Comparison of ENCODE assay signal across 16 cellular contexts in genomic region chr15:101852356-101852755, GRCh38.
DNase-seq lines count a peak whose midpoint lies in the region; ATAC-seq and TF ChIP-seq lines count a peak whose summit lies in the region.
"Had no signal": no experiment of that assay in that cellular context is flagged by ENCODE, and none has a peak within 500 bp of the region (broad histone marks: within the 10 kb centered on the region; RNA-seq: fewer than 3 reads in every experiment).

No MANE protein-coding gene starts in this region.

- no peak overlapping the region for H3K27ac ChIP-seq in brain microvascular endothelial cell

- in situ Hi-C loops in brain microvascular endothelial cell (cut with HindIII; ENCODE audit: low pct_ligation_motif_present, low sequenced_read_pairs): no loop called here

- peak; percentile 17 for DNase-seq in AG10803 (ENCODE audit: low read depth)
- DNase-seq in LNCaP clone FGC (ENCODE audit: low read depth): peak; percentile 90
- peak; percentile 46 for DNase-seq in dedifferentiated amniotic fluid mesenchymal stem cell (ENCODE audit: extremely low spot score)
- peak; percentile 0 to 6 for DNase-seq in foreskin fibroblast
- DNase-seq in activated naive CD4-positive, alpha-beta T cell treated with Interleukin-2 at 50 U/mL for 16 hours: no peak
- no peak for DNase-seq in brain microvascular endothelial cell
- no peak for DNase-seq in NCI-H446 (lab: John Stamatoyannopoulos, UW)
- DNase-seq: 8988T; BE2C; C1 segment of cervical spinal cord; CD4-positive, CD25-positive, alpha-beta regulatory T cell; CD8-positive, alpha-beta memory T cell; COR-L47; HCEC 1CT had no signal

- no peak overlapping the region for H3K4me3 ChIP-seq in AG10803 (ENCODE audit: low read length)
- H3K4me3 ChIP-seq in LNCaP clone FGC (ENCODE audit: low read depth, low read length): peak overlapping the region; percentile 44
- H3K4me3 ChIP-seq in foreskin fibroblast (ENCODE audit: low read depth in 1 of 2, low read length in 2 of 2): no peak overlapping the region
- H3K4me3 ChIP-seq in brain microvascular endothelial cell (ENCODE audit: low read depth, low read length): no peak overlapping the region
- H3K4me3 ChIP-seq: GM23338 had no signal

- H3K27me3 ChIP-seq in brain microvascular endothelial cell (replicated peaks): no peaks in the 10 kb centered on the region

- no peak for TF ChIP-seq CTCF in AG10803 (conservative IDR thresholded peaks at IDR 0.05; ENCODE audit: low read length)
- no peak for TF ChIP-seq CTCF in LNCaP clone FGC (IDR thresholded peaks at IDR 0.05; ENCODE audit: control insufficient read depth, extremely low read depth, insufficient read depth)
- no peak for TF ChIP-seq CTCF in foreskin fibroblast (IDR thresholded peaks at IDR 0.05; ENCODE audit: low read depth, low read length)
- TF ChIP-seq CTCF in brain microvascular endothelial cell (IDR thresholded peaks at IDR 0.05; ENCODE audit: low read depth, low read length, missing control alignments): no peak

- no peak for ATAC-seq in HG03571 (IDR thresholded peaks at IDR 0.05; ENCODE audit: unreplicated experiment)
- ATAC-seq: GM23338 had no signal

- no peaks in the 10 kb centered on the region for H3K36me3 ChIP-seq in brain microvascular endothelial cell (replicated peaks)
- H3K36me3 ChIP-seq: BE2C had no signal

Comparison
In these comparisons a context has a peak if more than half of its experiments do, and no peak if none do; other contexts are left out.
1. DNase-seq: peak in AG10803 (single experiment), LNCaP clone FGC (single experiment), dedifferentiated amniotic fluid mesenchymal stem cell (single experiment) and foreskin fibroblast (2 of 2); none in activated naive CD4-positive, alpha-beta T cell treated with Interleukin-2 at 50 U/mL for 16 hours (single experiment), brain microvascular endothelial cell (single experiment) and NCI-H446 (0 of 2).